1 cellular context compared by ENCODE assay signal in the genomic region with DNA sequence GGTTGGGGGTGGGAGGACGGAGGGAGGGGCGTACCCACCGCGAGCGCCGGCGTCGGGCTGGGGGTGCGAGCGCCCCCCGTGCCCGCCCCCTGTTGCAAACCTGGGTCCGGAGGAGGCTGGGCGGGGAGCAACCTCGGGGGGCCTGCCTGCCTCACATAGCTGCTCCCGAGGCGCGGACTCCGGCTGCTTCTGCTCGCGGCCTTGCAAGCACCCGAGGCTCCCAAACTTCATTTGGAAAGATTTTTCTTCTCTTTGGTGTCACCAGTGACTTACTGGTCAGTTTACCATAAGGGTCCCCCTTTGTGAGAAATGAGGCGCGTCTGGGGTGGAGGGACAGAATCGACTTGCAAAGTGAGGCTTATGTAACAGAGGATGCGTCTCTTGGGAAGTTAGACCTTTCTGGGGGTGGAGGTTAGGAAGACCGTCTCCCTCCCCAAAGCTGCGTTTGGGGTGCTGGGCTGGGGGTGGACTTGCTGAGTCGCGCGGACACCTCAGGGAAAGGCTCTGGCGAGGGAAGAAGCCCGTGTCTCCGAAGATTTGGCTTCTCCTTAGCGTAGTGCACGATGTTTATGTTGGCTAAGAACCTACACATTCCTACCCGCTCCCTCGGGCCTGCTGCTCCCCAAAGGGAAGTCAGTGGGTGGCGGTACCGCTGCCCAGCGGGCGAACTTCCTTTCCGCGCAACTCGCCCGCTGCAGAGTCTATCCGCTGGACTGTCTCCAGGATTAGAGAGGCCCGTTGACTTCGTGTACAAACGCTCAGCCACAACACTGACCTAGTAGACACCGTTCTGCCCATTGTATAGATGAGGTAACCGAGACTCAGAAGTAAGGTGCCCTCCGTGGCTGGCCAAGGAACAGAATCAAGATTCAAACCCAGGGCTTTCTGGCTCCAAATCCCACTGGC.
TF ChIP-seq lines count a peak whose summit lies in the region.

No MANE protein-coding gene starts in this region.

TF ChIP-seq in HepG2, 621 proteins besides CTCF, POLR2A, EP300 and RAD21 (continued from another document and continues in another):
- no peak for TF ChIP-seq HIC2 (CRISPR knock-in tag; IDR thresholded peaks at IDR 0.05; ENCODE audit: low read depth)
- TF ChIP-seq, protein P1, sequence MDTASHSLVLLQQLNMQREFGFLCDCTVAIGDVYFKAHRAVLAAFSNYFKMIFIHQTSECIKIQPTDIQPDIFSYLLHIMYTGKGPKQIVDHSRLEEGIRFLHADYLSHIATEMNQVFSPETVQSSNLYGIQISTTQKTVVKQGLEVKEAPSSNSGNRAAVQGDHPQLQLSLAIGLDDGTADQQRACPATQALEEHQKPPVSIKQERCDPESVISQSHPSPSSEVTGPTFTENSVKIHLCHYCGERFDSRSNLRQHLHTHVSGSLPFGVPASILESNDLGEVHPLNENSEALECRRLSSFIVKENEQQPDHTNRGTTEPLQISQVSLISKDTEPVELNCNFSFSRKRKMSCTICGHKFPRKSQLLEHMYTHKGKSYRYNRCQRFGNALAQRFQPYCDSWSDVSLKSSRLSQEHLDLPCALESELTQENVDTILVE (CRISPR knock-in tag; IDR thresholded peaks at IDR 0.05): no peak
- TF ChIP-seq ARID2 (CRISPR knock-in tag; IDR thresholded peaks at IDR 0.05; ENCODE audit: borderline replicate concordance): 0 out of 2 replicates have a peak, but pooled peaks have one; percentile 55
- TF ChIP-seq SNAI1 (CRISPR knock-in tag; IDR thresholded peaks at IDR 0.05; ENCODE audit: borderline replicate concordance): 0 out of 2 replicates have a peak, but pooled peaks have one; percentile 19
- TF ChIP-seq ZNF274 (CRISPR knock-in tag; IDR thresholded peaks at IDR 0.05): no peak
- TF ChIP-seq ZNF780A (CRISPR knock-in tag; IDR thresholded peaks at IDR 0.05): no peak
- no peak for TF ChIP-seq RELA (CRISPR knock-in tag; IDR thresholded peaks at IDR 0.05)
- TF ChIP-seq ZNF124 (CRISPR knock-in tag; IDR thresholded peaks at IDR 0.05): 0 out of 2 replicates have a peak, but pooled peaks have one; percentile 21
- no peak for TF ChIP-seq SRSF4 (IDR thresholded peaks at IDR 0.05; ENCODE audit: low read depth, low read length, poor library complexity, severe bottlenecking)
- no peak for TF ChIP-seq ZNF878 (CRISPR knock-in tag; IDR thresholded peaks at IDR 0.05)
- TF ChIP-seq GFI1 (CRISPR knock-in tag; IDR thresholded peaks at IDR 0.05; ENCODE audit: borderline replicate concordance): no peak
- TF ChIP-seq ZC3H13 (CRISPR knock-in tag; IDR thresholded peaks at IDR 0.05): no peak
- TF ChIP-seq TCF7 (IDR thresholded peaks at IDR 0.05; ENCODE audit: low read depth): no peak
- TF ChIP-seq SIN3A (IDR thresholded peaks at IDR 0.05; ENCODE audit: borderline replicate concordance, low read depth, low read length): 0 out of 2 replicates have a peak, but pooled peaks have one; percentile 2
- TF ChIP-seq FUBP1 (CRISPR knock-in tag; IDR thresholded peaks at IDR 0.05; ENCODE audit: borderline replicate concordance): no peak
- no peak for TF ChIP-seq ZBTB2 (CRISPR knock-in tag; IDR thresholded peaks at IDR 0.05; ENCODE audit: low read depth)
- no peak for TF ChIP-seq ZFP37 (CRISPR knock-in tag; IDR thresholded peaks at IDR 0.05; ENCODE audit: borderline replicate concordance)
- TF ChIP-seq NCOA2 (CRISPR knock-in tag; IDR thresholded peaks at IDR 0.05): no peak
- TF ChIP-seq HNF1B (CRISPR knock-in tag; IDR thresholded peaks at IDR 0.05): no peak
- peak; percentile 64 for TF ChIP-seq MYPOP (CRISPR knock-in tag; IDR thresholded peaks at IDR 0.05)
- no peak for TF ChIP-seq CSRNP2 (CRISPR knock-in tag; conservative IDR thresholded peaks at IDR 0.05; ENCODE audit: low read depth)
- TF ChIP-seq, protein P2, sequence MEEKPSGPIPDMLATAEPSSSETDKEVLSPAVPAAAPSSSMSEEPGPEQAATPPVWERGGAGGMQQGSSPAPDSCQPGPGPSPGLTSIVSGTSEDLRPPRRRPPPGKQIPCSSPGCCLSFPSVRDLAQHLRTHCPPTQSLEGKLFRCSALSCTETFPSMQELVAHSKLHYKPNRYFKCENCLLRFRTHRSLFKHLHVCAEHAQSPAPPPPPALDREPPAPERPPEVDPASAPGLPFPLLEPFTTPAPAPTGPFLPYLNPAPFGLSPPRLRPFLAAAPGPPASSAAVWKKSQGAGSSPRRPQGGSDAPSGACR (CRISPR knock-in tag; IDR thresholded peaks at IDR 0.05): no peak
- peak; percentile 0 for TF ChIP-seq ZNF687 (CRISPR knock-in tag; IDR thresholded peaks at IDR 0.05)
- TF ChIP-seq FOXA1 (IDR thresholded peaks at IDR 0.05): no peak
- TF ChIP-seq FOXA1 (CRISPR knock-in tag; IDR thresholded peaks at IDR 0.05): no peak
- no peak for TF ChIP-seq ZNF839 (CRISPR knock-in tag; IDR thresholded peaks at IDR 0.05; ENCODE audit: borderline replicate concordance)
- no peak for TF ChIP-seq GRHL1 (CRISPR knock-in tag; conservative IDR thresholded peaks at IDR 0.05)
- TF ChIP-seq, protein P3, sequence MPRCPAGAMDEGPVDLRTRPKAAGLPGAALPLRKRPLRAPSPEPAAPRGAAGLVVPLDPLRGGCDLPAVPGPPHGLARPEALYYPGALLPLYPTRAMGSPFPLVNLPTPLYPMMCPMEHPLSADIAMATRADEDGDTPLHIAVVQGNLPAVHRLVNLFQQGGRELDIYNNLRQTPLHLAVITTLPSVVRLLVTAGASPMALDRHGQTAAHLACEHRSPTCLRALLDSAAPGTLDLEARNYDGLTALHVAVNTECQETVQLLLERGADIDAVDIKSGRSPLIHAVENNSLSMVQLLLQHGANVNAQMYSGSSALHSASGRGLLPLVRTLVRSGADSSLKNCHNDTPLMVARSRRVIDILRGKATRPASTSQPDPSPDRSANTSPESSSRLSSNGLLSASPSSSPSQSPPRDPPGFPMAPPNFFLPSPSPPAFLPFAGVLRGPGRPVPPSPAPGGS (CRISPR knock-in tag; IDR thresholded peaks at IDR 0.05): 0 out of 2 replicates have a peak, but pooled peaks have one; percentile 4
- no peak for TF ChIP-seq ZNF746 (CRISPR knock-in tag; IDR thresholded peaks at IDR 0.05)
- TF ChIP-seq ZNF460 (CRISPR knock-in tag; IDR thresholded peaks at IDR 0.05; ENCODE audit: borderline replicate concordance): no peak
- TF ChIP-seq ZNF589 (CRISPR knock-in tag; conservative IDR thresholded peaks at IDR 0.05): 0 out of 2 replicates have a peak, but pooled peaks have one; percentile 1
- no peak; the same call in 1 of the 2 replicates for TF ChIP-seq ZSCAN31 (CRISPR knock-in tag; IDR thresholded peaks at IDR 0.05; ENCODE audit: low read depth)
